8 cellular contexts compared by ENCODE assay signal in genomic region chr4:151409470-151410313, GRCh38. TPM values are rescaled to one million over a fixed set of nuclear protein-coding genes. Genes with fewer than 3 reads are reported as not detected.
A peak's percentile ranks its signal among the peaks of the same experiment; 100 is the strongest.
DNase-seq lines count a peak whose midpoint lies in the region; ATAC-seq, FAIRE-seq and TF ChIP-seq lines count a peak whose summit lies in the region.

No MANE protein-coding gene starts in this region.

- ATAC-seq in A549 (peak; percentile 8 to 22; a peak in 3 of 6 replicates), HG02759 (IDR thresholded peaks at IDR 0.05; ENCODE audit: unreplicated experiment) (no peak)

- dilution Hi-C loops in endothelial cell of umbilical vein (cut with MboI; ENCODE audit: extremely low pct_ligation_motif_present, low sequenced_read_pairs) = no loop called here

- peak overlapping the region; percentile 59 for H3K4me3 ChIP-seq in A549
- peak overlapping the region; percentile 19 to 47 (median 19) for H3K4me3 ChIP-seq in endothelial cell of umbilical vein (replicated peaks in 1 of 3; ENCODE audit: insufficient read depth in 1 of 3, low read depth in 1 of 3, low read length in 3 of 3)
- H3K4me3 ChIP-seq in muscle layer of duodenum (ENCODE audit: low read depth in 1 of 2, low read length in 2 of 2) = peak overlapping the region; percentile 71 to 72

- no peaks in the 10 kb centered on the region for H3K9me3 ChIP-seq in A549
- no peaks in the 10 kb centered on the region for H3K9me3 ChIP-seq in endothelial cell of umbilical vein (replicated peaks; ENCODE audit: control insufficient read depth, insufficient read depth, low read length)
- no peaks in the 10 kb centered on the region for H3K9me3 ChIP-seq in muscle layer of duodenum (ENCODE audit: control insufficient read depth in 1 of 2, low read length in 2 of 2)

- peak overlapping the region; percentile 59 for H2AFZ ChIP-seq in endothelial cell of umbilical vein (ENCODE audit: low read depth, low read length)

- no TSS peak for BruUV-seq in endothelial cell of umbilical vein (replicated peaks; lab: Mats Ljungman, UMichigan)

- H3K79me2 ChIP-seq in endothelial cell of umbilical vein (ENCODE audit: control insufficient read depth, insufficient read depth, low read length) = no peaks in the 10 kb centered on the region

- 81% methylated on average over 8 of the region's 27 CpGs for WGBS in A549 (ENCODE audit: missing lambda C conversion rate)

- POLR2A ChIA-PET in A549 (lab: Yijun Ruan, JAX) (no interaction called here), endothelial cell of umbilical vein (lab: Charles Lee) (no interaction called here)

- H3K36me3 ChIP-seq in endothelial cell of umbilical vein (ENCODE audit: control insufficient read depth in 2 of 2, extremely low read depth in 1 of 2, insufficient read depth in 2 of 2, low read length in 2 of 2) = no peaks in the 10 kb centered on the region
- H3K36me3 ChIP-seq in muscle layer of duodenum (ENCODE audit: control insufficient read depth in 1 of 2, insufficient read depth in 2 of 2, low read length in 2 of 2) = no peaks in the 10 kb centered on the region

- H3K27ac ChIP-seq in A549 = peak overlapping the region; percentile 21 to 66; a peak in 3 of 6 replicates
- peak overlapping the region; percentile 86 for H3K27ac ChIP-seq in VCaP
- H3K27ac ChIP-seq in endothelial cell of umbilical vein (ENCODE audit: insufficient read depth, low read depth, low read length) = no peak overlapping the region
- H3K27ac ChIP-seq in muscle layer of duodenum (ENCODE audit: low read length) = peak overlapping the region; percentile 74

- peaks cover 0 to 9% of the 10 kb centered on the region in 2 experiments for H3K27me3 ChIP-seq in endothelial cell of umbilical vein (ENCODE audit: control insufficient read depth in 2 of 2, insufficient read depth in 2 of 2, low read length in 2 of 2)
- no peaks in the 10 kb centered on the region for H3K27me3 ChIP-seq in muscle layer of duodenum (ENCODE audit: low read depth, low read length)

- no peaks in the 10 kb centered on the region for H3K9me1 ChIP-seq in endothelial cell of umbilical vein (replicated peaks; ENCODE audit: control insufficient read depth, extremely low read depth, insufficient read depth, low read length)

- no peak for TF ChIP-seq RAD21 in A549 (conservative IDR thresholded peaks at IDR 0.05 in 1 of 2, IDR thresholded peaks at IDR 0.05 in 1 of 2)

- no peak for TF ChIP-seq CTCF in A549 (IDR thresholded peaks at IDR 0.05)
- TF ChIP-seq CTCF in VCaP (conservative IDR thresholded peaks at IDR 0.05) = no peak
- TF ChIP-seq CTCF in endothelial cell of umbilical vein (IDR thresholded peaks at IDR 0.05; ENCODE audit: extremely low read depth in 1 of 2, insufficient read depth in 1 of 2, low read depth in 1 of 2, low read length in 2 of 2) = no peak

- FAIRE-seq in A549 (lab: Jason Lieb, UNC) (no peak), endothelial cell of umbilical vein (lab: Jason Lieb, UNC) (no peak)

- TF ChIP-seq POLR2A in A549 (IDR thresholded peaks at IDR 0.05; ENCODE audit: low read length) (no peak), endothelial cell of umbilical vein (IDR thresholded peaks at IDR 0.05; ENCODE audit: low read depth, low read length) (no peak)

- H4K20me1 ChIP-seq in endothelial cell of umbilical vein (replicated peaks; ENCODE audit: control insufficient read depth, extremely low read depth, insufficient read depth, low read length) = no peaks in the 10 kb centered on the region

- H3K4me1 ChIP-seq in A549 (peaks cover 3% of the 10 kb centered on the region; the same call in 1 of the 3 replicates), endothelial cell of umbilical vein (ENCODE audit: control insufficient read depth, extremely low read depth, insufficient read depth, low read length) (peaks cover 8% of the 10 kb centered on the region), muscle layer of duodenum (ENCODE audit: control insufficient read depth in 1 of 2, insufficient read depth in 2 of 2, low read length in 2 of 2) (peaks cover 0 to 17% of the 10 kb centered on the region in 2 donors)

- DNase-seq in A549 (ENCODE audit: low read depth in 1 of 2, low spot score in 1 of 2) (no peak), HK-2 (ENCODE audit: unreplicated experiment) (peak; percentile 46), endothelial cell of umbilical vein (ENCODE audit: low read depth, low spot score) (no peak), GDM1 (lab: John Stamatoyannopoulos, UW) (no peak), NCI-H1092 (lab: John Stamatoyannopoulos, UW) (no peak)

- H3K9ac ChIP-seq in endothelial cell of umbilical vein (replicated peaks; ENCODE audit: extremely low read depth, insufficient read depth, low read length) = no peak overlapping the region

- CTCF ChIA-PET in A549 (lab: Yijun Ruan, JAX) (no interaction called here), endothelial cell of umbilical vein (lab: Charles Lee) (interaction anchor here (0.9 to 1.4 kb wide), 2 partner anchors 9 to 194 kb away, joined by 3 read pairs; no protein-coding TSS in a partner anchor)

- intact Hi-C loops in endothelial cell of umbilical vein (cut with micrococcal nuclease) = no loop called here

- H3K4me2 ChIP-seq in A549 (peak overlapping the region; percentile 85), endothelial cell of umbilical vein (ENCODE audit: insufficient read depth, low read length) (peak overlapping the region; percentile 63)

- TF ChIP-seq EP300 in A549 (IDR thresholded peaks at IDR 0.05) = no peak

TF ChIP-seq in A549, 52 proteins besides CTCF, POLR2A, EP300 and RAD21:
- TF ChIP-seq HOXA7 (CRISPR knock-in tag; IDR thresholded peaks at IDR 0.05) (no peak), ATOH8 (CRISPR knock-in tag; IDR thresholded peaks at IDR 0.05; ENCODE audit: low read depth) (no peak), TFCP2L1 (CRISPR knock-in tag; IDR thresholded peaks at IDR 0.05) (no peak)
TF ChIP-seq in A549: peak in this region for 0.

TF ChIP-seq in endothelial cell of umbilical vein, 7 proteins besides CTCF, POLR2A, EP300 and RAD21:
- TF ChIP-seq POLR2AphosphoS5 (IDR thresholded peaks at IDR 0.05; ENCODE audit: insufficient read depth, low read depth, low read length) (no peak), MYC (IDR thresholded peaks at IDR 0.05; ENCODE audit: low read depth, low read length) (no peak), FOS (IDR thresholded peaks at IDR 0.05; ENCODE audit: borderline replicate concordance, insufficient read depth, low read length) (no peak), JUN (IDR thresholded peaks at IDR 0.05; ENCODE audit: borderline replicate concordance, insufficient read depth, insufficient read length, low read depth) (no peak), EZH2 (IDR thresholded peaks at IDR 0.05; ENCODE audit: borderline replicate concordance, low read depth, low read length, severe bottlenecking) (no peak), MAX (IDR thresholded peaks at IDR 0.05; ENCODE audit: insufficient read depth, insufficient read length) (no peak), GATA2 (IDR thresholded peaks at IDR 0.05; ENCODE audit: insufficient read depth, insufficient read length, low read depth, low read length) (no peak)
TF ChIP-seq in endothelial cell of umbilical vein: peak in this region for 0.

RNA-seq across cellular contexts. Expression of gene FHIP1A, which starts 0.7 kb away (rescaled TPM):
- polyA plus RNA-seq in A549 (2011; rRNA removed) (0.09 and 0.13 TPM in 2 replicates), A549 (2017; fragmentation: RNase III; extraction: RNeasy Plus Mini Kit Qiagen cat#74134 plus additional on column Dnase treatment) (0.09 to 0.11 TPM (median 0.09 TPM) in 3 replicates), endothelial cell of umbilical vein (0.13 and 0.19 TPM in 2 replicates)
- 0.01 and 0.03 TPM in 2 replicates for polyA plus RNA-seq in A549 (2012; cell fraction: cytosol; rRNA removed)
- polyA plus RNA-seq in A549 (2012; cell fraction: nucleus; rRNA removed) = 0.04 TPM in 1 of 2 replicates, not detected in the other
- 0.25 and 0.29 TPM in 2 replicates for polyA minus RNA-seq in A549 (2011; rRNA and poly(A)+ RNA removed)
- 0.58 and 2.2 TPM in 2 replicates for total RNA-seq in endothelial cell of umbilical vein
- 0.13 and 0.17 TPM in 2 replicates for polyA plus RNA-seq in endothelial cell of umbilical vein (2011; cell fraction: cytosol; rRNA removed)
- 0.41 and 0.50 TPM in 2 replicates for polyA plus RNA-seq in endothelial cell of umbilical vein (2011; cell fraction: nucleus; rRNA removed)
- 0.11 TPM in 1 of 2 replicates, not detected in the other for polyA plus RNA-seq in endothelial cell of umbilical vein (2012)
- 0.46 and 0.91 TPM in 2 replicates for polyA minus RNA-seq in endothelial cell of umbilical vein
- polyA minus RNA-seq in endothelial cell of umbilical vein (2011; cell fraction: cytosol; rRNA and poly(A)+ RNA removed) = 9.7 TPM
- 0.63 and 2.2 TPM in 2 replicates for polyA minus RNA-seq in endothelial cell of umbilical vein (2011; cell fraction: nucleus; rRNA and poly(A)+ RNA removed)

Comparison
In these comparisons a context has a peak if more than half of its experiments do, and no peak if none do; other contexts are left out.
1. H3K4me3 ChIP-seq: peak in every context shown above with its lines; median percentile 72 in muscle layer of duodenum; 59 in A549; 19 in endothelial cell of umbilical vein.